ENCODE assay signal across 21 cellular contexts in genomic region chr14:82766128-82766527, GRCh38.
"Had no signal": no experiment of that assay in that cellular context is flagged by ENCODE, and none has a peak within 500 bp of the region (broad histone marks: within the 10 kb centered on the region; RNA-seq: fewer than 3 reads in every experiment).

No MANE protein-coding gene starts in this region.

- DNase-seq: colonic mucosa; cortex of kidney; dermis blood vessel endothelial cell; dorsolateral prefrontal cortex; effector CD4-positive, alpha-beta T cell; effector CD8-positive, alpha-beta T cell; effector memory CD4-positive, alpha-beta T cell; effector memory CD8-positive, alpha-beta T cell; endodermal cell; erythroblast; esophagus squamous epithelium; foreskin fibroblast; foreskin keratinocyte; foreskin melanocyte; gastrocnemius medialis; glutamatergic neuron; head of caudate nucleus; heart left ventricle; heart right ventricle had no signal

- ATAC-seq: effector memory CD8-positive, alpha-beta T cell; esophagus mucosa; foreskin keratinocyte; gastrocnemius medialis; gastroesophageal sphincter; heart left ventricle; heart right ventricle had no signal
